ENCODE assay signal across 16 cellular contexts in genomic region chr15:65476942-65477341, GRCh38. TPM values are rescaled to one million over a fixed set of nuclear protein-coding genes. Genes with fewer than 3 reads are reported as not detected.
DNase-seq lines count a peak whose midpoint lies in the region; ATAC-seq and TF ChIP-seq lines count a peak whose summit lies in the region.
"Had no signal": no experiment of that assay in that cellular context is flagged by ENCODE, and none has a peak within 500 bp of the region (broad histone marks: within the 10 kb centered on the region; RNA-seq: fewer than 3 reads in every experiment).

No MANE protein-coding gene starts in this region.

- no peaks in the 10 kb centered on the region for H3K9me2 ChIP-seq in hepatocyte (replicated peaks; ENCODE audit: insufficient read depth)

- no peaks in the 10 kb centered on the region for H3K9me3 Mint-ChIP-seq in HFFc6
- no peaks in the 10 kb centered on the region for H3K9me3 Mint-ChIP-seq in stimulated activated memory B cell treated with anti-CD40 and anti-IgM and Interleukin-4, amounts not matched to agents 10 μg/mL and 1 μg/mL and 100 μg/mL, for 72 hours
- H3K9me3 Mint-ChIP-seq: activated T-helper 1 cell treated with anti-CD3 and anti-CD28 coated beads, Interleukin-12 subunit alpha, Interleukin-12 subunit beta, Interleukin-2, Interleukin-4 antibody, amounts not matched to agents 30 ng/mL and 10 ng/mL and 1 ng/mL, durations not matched to agents 14 hours and 24 hours and 36 hours had no signal

- no peaks in the 10 kb centered on the region for H4K20me1 ChIP-seq in hepatocyte (ENCODE audit: insufficient read depth, poor library complexity, severe bottlenecking)

- H3K9me3 ChIP-seq in adrenal gland (replicated peaks in 1 of 3) (no peaks in the 10 kb centered on the region), hepatocyte (ENCODE audit: low read depth) (no peaks in the 10 kb centered on the region)
- H3K9me3 ChIP-seq: body of pancreas, heart left ventricle had no signal

- peaks cover 13% of the 10 kb centered on the region for H3K36me3 Mint-ChIP-seq in HFFc6 (ENCODE audit: low read depth)
- H3K36me3 Mint-ChIP-seq in stimulated activated memory B cell treated with anti-CD40 and anti-IgM and Interleukin-4, amounts not matched to agents 10 μg/mL and 1 μg/mL and 100 μg/mL, for 72 hours = peaks cover 42% of the 10 kb centered on the region

- no peak overlapping the region for H2AFZ ChIP-seq in hepatocyte

- no peaks in the 10 kb centered on the region; the same call in 1 of the 2 replicates for H3K27me3 Mint-ChIP-seq in HFFc6 (ENCODE audit: insufficient read depth)
- no peaks in the 10 kb centered on the region for H3K27me3 Mint-ChIP-seq in stimulated activated memory B cell treated with anti-CD40 and anti-IgM and Interleukin-4, amounts not matched to agents 10 μg/mL and 1 μg/mL and 100 μg/mL, for 72 hours

- peaks cover 15% of the 10 kb centered on the region for H3K4me1 Mint-ChIP-seq in HFFc6 (ENCODE audit: low read depth)
- no peaks in the 10 kb centered on the region for H3K4me1 Mint-ChIP-seq in stimulated activated memory B cell treated with anti-CD40 and anti-IgM and Interleukin-4, amounts not matched to agents 10 μg/mL and 1 μg/mL and 100 μg/mL, for 72 hours

- H3K4me3 ChIP-seq in AG09309 (ENCODE audit: control insufficient read depth, low read depth, low read length) (no peak overlapping the region), adrenal gland (no peak overlapping the region), fibroblast of villous mesenchyme (ENCODE audit: low read depth, low read length) (no peak overlapping the region), hepatocyte (no peak overlapping the region)
- H3K4me3 ChIP-seq: body of pancreas, heart left ventricle had no signal

- H3K4me3 Mint-ChIP-seq in HFFc6 = peak overlapping the region; percentile 20
- no peak overlapping the region for H3K4me3 Mint-ChIP-seq in stimulated activated memory B cell treated with anti-CD40 and anti-IgM and Interleukin-4, amounts not matched to agents 10 μg/mL and 1 μg/mL and 100 μg/mL, for 72 hours
- H3K4me3 Mint-ChIP-seq: activated T-helper 1 cell treated with anti-CD3 and anti-CD28 coated beads, Interleukin-12 subunit alpha, Interleukin-12 subunit beta, Interleukin-2, Interleukin-4 antibody, amounts not matched to agents 30 ng/mL and 10 ng/mL and 1 ng/mL, durations not matched to agents 14 hours and 24 hours and 36 hours had no signal

- TF ChIP-seq POLR2A in adrenal gland (IDR thresholded peaks at IDR 0.05) = no peak

- H3K4me1 ChIP-seq in adrenal gland (replicated peaks in 1 of 2) = peaks cover 0 to 4% of the 10 kb centered on the region in 2 donors
- H3K4me1 ChIP-seq in hepatocyte (ENCODE audit: insufficient read depth) = no peaks in the 10 kb centered on the region
- H3K4me1 ChIP-seq: body of pancreas, heart left ventricle had no signal

- DNase-seq in AG09309 (ENCODE audit: low read depth) (peak; percentile 70), HFFc6 (peak; percentile 75), adrenal gland (peak in 4 of 7 donors; percentile 16 to 58 (median 44)), fibroblast of villous mesenchyme (ENCODE audit: low read depth) (peak; percentile 86), activated gamma-delta T cell (lab: John Stamatoyannopoulos, UW) (no peak), hepatocyte (ENCODE audit: low spot score) (no peak)
- DNase-seq: activated CD4-positive, alpha-beta T cell treated with anti-CD3 and anti-CD28 coated beads for 48 hours; effector CD8-positive, alpha-beta T cell; heart left ventricle; Karpas-422; stimulated activated CD4-positive, alpha-beta T cell treated with anti-CD3 and anti-CD28 coated beads, Interleukin-2, amount 100 ng/mL, for 24 hours; T-helper 1 cell had no signal

- H3K79me2 ChIP-seq in hepatocyte = no peaks in the 10 kb centered on the region

- TF ChIP-seq CTCF in AG09309 (IDR thresholded peaks at IDR 0.05; ENCODE audit: control insufficient read depth, insufficient read depth, low read depth, low read length, missing control alignments) (no peak), HFFc6 (IDR thresholded peaks at IDR 0.05) (no peak), adrenal gland (IDR thresholded peaks at IDR 0.05) (no peak), fibroblast of villous mesenchyme (IDR thresholded peaks at IDR 0.05; ENCODE audit: insufficient read depth, low read depth, low read length) (no peak), hepatocyte (IDR thresholded peaks at IDR 0.05; ENCODE audit: poor library complexity) (no peak)

- peaks cover 0 to 72% of the 10 kb centered on the region in 2 donors for H3K36me3 ChIP-seq in adrenal gland (replicated peaks in 1 of 2)
- no peaks in the 10 kb centered on the region for H3K36me3 ChIP-seq in hepatocyte (replicated peaks; ENCODE audit: insufficient read depth, low read depth)

- H3K4me2 ChIP-seq in hepatocyte = no peak overlapping the region

- no peaks in the 10 kb centered on the region for H3K27me3 ChIP-seq in adrenal gland
- no peaks in the 10 kb centered on the region for H3K27me3 ChIP-seq in hepatocyte
- H3K27me3 ChIP-seq: body of pancreas, heart left ventricle had no signal

- WGBS in adrenal gland, 4 donors = 54 to 84% (median 72%) methylated on average over 6 of the region's 6 CpGs
- WGBS in hepatocyte (ENCODE audit: low lambda C conversion rate, missing lambda C conversion rate) = 94% methylated on average over 6 of the region's 6 CpGs

- intact Hi-C loops in adrenal gland (cut with DNase I) = no loop called here

- no peak for ATAC-seq in stimulated activated memory B cell treated with anti-CD40 and anti-IgM and Interleukin-4, amounts not matched to agents 10 μg/mL and 1 μg/mL and 100 μg/mL, for 72 hours
- ATAC-seq in HG03045 (IDR thresholded peaks at IDR 0.05; ENCODE audit: unreplicated experiment) = no peak
- ATAC-seq: body of pancreas, heart left ventricle had no signal

- H3K27ac ChIP-seq in adrenal gland (no peak overlapping the region), hepatocyte (no peak overlapping the region)
- H3K27ac ChIP-seq: body of pancreas, heart left ventricle had no signal

- H3K27ac Mint-ChIP-seq in HFFc6 = peak overlapping the region; percentile 73
- H3K27ac Mint-ChIP-seq in stimulated activated memory B cell treated with anti-CD40 and anti-IgM and Interleukin-4, amounts not matched to agents 10 μg/mL and 1 μg/mL and 100 μg/mL, for 72 hours = no peak overlapping the region

RNA-seq across cellular contexts. Expression of gene DPP8, which starts 40.5 kb away (rescaled TPM):
- 10 to 100 TPM; 24.9 to 34.9 (median 30.9) TPM for total RNA-seq in HFFc6 (2021; fragmentation: NEBNext Ultra II Directional; extraction: Animal tissue kit (Norgen Biotek cat#: 25700))
- 100 to 1,000 TPM in 1 of 8 donors, 10 to 100 TPM in 7; 31.7 to 101 (median 42.5) TPM for total RNA-seq in adrenal gland
- 10 to 100 TPM in 2 of 3 donors, 1 to 10 TPM in 1; 5.7 to 26.8 (median 13.3) TPM for polyA plus RNA-seq in adrenal gland
- total RNA-seq in fibroblast of villous mesenchyme = 41.6 and 49.2 TPM in 2 replicates
- total RNA-seq in hepatocyte = 17.5 and 25.3 TPM in 2 replicates
- polyA plus RNA-seq in hepatocyte = 14.7 and 23.3 TPM in 2 replicates

RNA-seq across cellular contexts. Expression of gene HACD3, which starts 53.3 kb away (rescaled TPM):
- 10 to 100 TPM; 58.7 to 71.1 (median 65.7) TPM for total RNA-seq in HFFc6 (2021; fragmentation: NEBNext Ultra II Directional; extraction: Animal tissue kit (Norgen Biotek cat#: 25700))
- total RNA-seq in adrenal gland = 100 to 1,000 TPM in 6 of 8 donors, 10 to 100 TPM in 2; 95.9 to 142 (median 119) TPM
- 100 to 1,000 TPM in 1 of 3 donors, 10 to 100 TPM in 2; 13.8 to 217 (median 14.8) TPM for polyA plus RNA-seq in adrenal gland
- total RNA-seq in fibroblast of villous mesenchyme = 57.0 and 92.0 TPM in 2 replicates
- 156 and 171 TPM in 2 replicates for total RNA-seq in hepatocyte
- 123 and 127 TPM in 2 replicates for polyA plus RNA-seq in hepatocyte

RNA-seq across cellular contexts. Expression of gene IGDCC4, which starts 54.2 kb away (rescaled TPM):
- under 1 TPM; 0.07 to 0.72 (median 0.55) TPM for total RNA-seq in HFFc6 (2021; fragmentation: NEBNext Ultra II Directional; extraction: Animal tissue kit (Norgen Biotek cat#: 25700))
- total RNA-seq in adrenal gland (10 to 100 TPM in 6 of 8 donors, 1 to 10 TPM in 2; 4.7 to 27.2 (median 13.8) TPM), fibroblast of villous mesenchyme (2.9 and 3.0 TPM in 2 replicates), hepatocyte (9.7 and 12.9 TPM in 2 replicates)
- polyA plus RNA-seq in adrenal gland (10 to 100 TPM in 2 of 3 donors, 1 to 10 TPM in 1; 8.6 to 24.3 (median 11.4) TPM), hepatocyte (11.8 and 14.9 TPM in 2 replicates)

Comparison
In these comparisons a context has a peak if more than half of its experiments do, and no peak if none do; other contexts are left out.
1. DNase-seq: peak in AG09309 (single experiment), HFFc6 (single experiment), adrenal gland (4 of 7) and fibroblast of villous mesenchyme (single experiment); none in activated gamma-delta T cell (single experiment) and hepatocyte (single experiment).